ENCODE assay signal across 8 cellular contexts in genomic region chr18:67516432-67517223, GRCh38. TPM values are rescaled to one million over a fixed set of nuclear protein-coding genes. Genes with fewer than 3 reads are reported as not detected.
DNase-seq lines count a peak whose midpoint lies in the region; ATAC-seq and TF ChIP-seq lines count a peak whose summit lies in the region.

Gene DSEL (minus strand): TSS chr18:67516720. CDS start chr18:67514608, 2,112 bp downstream.

- ATAC-seq in activated naive CD4-positive, alpha-beta T cell treated with anti-CD3 and anti-CD28 coated beads, Interleukin-2, amount 50 U/mL, for 72 hours, result peak; percentile 94 to 98

- peak; percentile 96 for DNase-seq in EL
- DNase-seq in H7, result peak; percentile 98
- DNase-seq in M059J (ENCODE audit: low read depth), result peak; percentile 90
- peak; percentile 97 for DNase-seq in SK-N-SH
- peak; percentile 93 to 97 for DNase-seq in activated naive CD4-positive, alpha-beta T cell treated with anti-CD3 and anti-CD28 coated beads, Interleukin-2, amount 50 U/mL, for 72 hours (ENCODE audit: low spot score in 2 of 2)
- peak; percentile 27 for DNase-seq in glomerular endothelial cell (ENCODE audit: extremely low read depth, low read depth, low spot score)
- peak; percentile 84 to 100 (median 99) for DNase-seq in nucleus accumbens (lab: John Stamatoyannopoulos, UW)

- CTCF ChIA-PET in SK-N-SH (lab: Yijun Ruan, JAX), result interaction anchor here (0.6 to 4.3 kb wide), 23 partner anchors 8 to 1145 kb away, joined by 3 to 51 read pairs (median 4); no protein-coding TSS in a partner anchor

- H3K27me3 ChIP-seq in H7 (ENCODE audit: control insufficient read depth, insufficient read depth, low read length) (no peaks in the 10 kb centered on the region), SK-N-SH (ENCODE audit: insufficient read depth) (no peaks in the 10 kb centered on the region)

- H3F3A ChIP-seq in SK-N-SH (replicated peaks; ENCODE audit: insufficient read depth), result peaks cover 6% of the 10 kb centered on the region

- H3K4me3 ChIP-seq in H7 (ENCODE audit: insufficient read depth, low read depth, low read length) (peak within 1 kb of the TSS; percentile 88), SK-N-SH (ENCODE audit: low read depth in 2 of 2, low read length in 1 of 2) (peak within 1 kb of the TSS; percentile 84 to 95)

- no peaks in the 10 kb centered on the region for H3K9me2 ChIP-seq in SK-N-SH

- TF ChIP-seq CTCF in SK-N-SH (IDR thresholded peaks at IDR 0.05), result no peak
- TF ChIP-seq CTCF in subcutaneous adipose tissue (IDR thresholded peaks at IDR 0.05; ENCODE audit: low read depth), result no peak

- peak within 1 kb of the TSS; percentile 75 for H3K4me2 ChIP-seq in SK-N-SH

- POLR2A ChIA-PET in SK-N-SH (lab: Yijun Ruan, JAX), result interaction anchor here (0.7 to 1.3 kb wide), 2 partner anchors 11 to 209 kb away, joined by 3 to 10 read pairs; no protein-coding TSS in a partner anchor

- no peaks in the 10 kb centered on the region for H3K36me3 Mint-ChIP-seq in activated naive CD4-positive, alpha-beta T cell treated with anti-CD3 and anti-CD28 coated beads, Interleukin-2, amount 50 U/mL, for 72 hours

- H3K27ac ChIP-seq in SK-N-SH (ENCODE audit: low read depth in 2 of 2, low read length in 1 of 2), result peak within 1 kb of the TSS; percentile 72 to 81

- peaks cover 48% of the 10 kb centered on the region for H3K79me2 ChIP-seq in SK-N-SH (ENCODE audit: insufficient read depth)

- H3K9me3 ChIP-seq in SK-N-SH, result no peaks in the 10 kb centered on the region

- under 1% methylated on average over 25 of the region's 92 CpGs for WGBS in SK-N-SH (ENCODE audit: low lambda C conversion rate)

- no peaks in the 10 kb centered on the region for H3K36me3 ChIP-seq in H7 (replicated peaks; ENCODE audit: control insufficient read depth, insufficient read depth, low read length)
- peaks cover 0 to 22% of the 10 kb centered on the region in 2 experiments for H3K36me3 ChIP-seq in SK-N-SH (replicated peaks in 1 of 2; ENCODE audit: control insufficient read depth in 1 of 2, insufficient read depth in 2 of 2, low read length in 1 of 2)

- peaks cover 24% of the 10 kb centered on the region; the same call in 1 of the 2 replicates for H4K20me1 ChIP-seq in SK-N-SH (ENCODE audit: insufficient read depth)

- TF ChIP-seq EP300 in SK-N-SH (IDR thresholded peaks at IDR 0.05; ENCODE audit: borderline replicate concordance in 1 of 2, low read depth in 1 of 2, low read length in 1 of 2), result no peak

- peak within 1 kb of the TSS; percentile 85 for H2AFZ ChIP-seq in SK-N-SH (ENCODE audit: low read depth)

- H3K9me3 Mint-ChIP-seq in activated naive CD4-positive, alpha-beta T cell treated with anti-CD3 and anti-CD28 coated beads, Interleukin-2, amount 50 U/mL, for 72 hours, result no peaks in the 10 kb centered on the region

- H3K9ac ChIP-seq in SK-N-SH, result peak within 1 kb of the TSS; percentile 87

- H3K27ac Mint-ChIP-seq in activated naive CD4-positive, alpha-beta T cell treated with anti-CD3 and anti-CD28 coated beads, Interleukin-2, amount 50 U/mL, for 72 hours, result peak within 1 kb of the TSS in 1 of 2 donors; percentile 42

- 0 out of 2 replicates have a peak, but pooled peaks have one; percentile 8 for TF ChIP-seq RAD21 in SK-N-SH (IDR thresholded peaks at IDR 0.05; ENCODE audit: low read length)

- peaks cover 12 to 16% of the 10 kb centered on the region in 2 experiments; a peak in 3 of 4 replicates for H3K4me1 ChIP-seq in SK-N-SH (ENCODE audit: control insufficient read depth in 1 of 2, insufficient read depth in 2 of 2, low read depth in 1 of 2, low read length in 1 of 2)

TF ChIP-seq in SK-N-SH, 30 proteins besides CTCF, POLR2A, EP300 and RAD21:
- TF ChIP-seq GABPA (IDR thresholded peaks at IDR 0.05; ENCODE audit: low read depth) (no peak), YY1 (IDR thresholded peaks at IDR 0.05; ENCODE audit: low read depth) (no peak), USF2 (IDR thresholded peaks at IDR 0.05; ENCODE audit: borderline replicate concordance, low read depth, low read length) (no peak), GATA2 (CRISPR knock-in tag; IDR thresholded peaks at IDR 0.05) (no peak), RFX5 (IDR thresholded peaks at IDR 0.05; ENCODE audit: low read length) (0 out of 2 replicates have a peak, but pooled peaks have one; percentile 50), ZBTB33 (IDR thresholded peaks at IDR 0.05; ENCODE audit: borderline replicate concordance, low read depth) (no peak), USF1 (IDR thresholded peaks at IDR 0.05; ENCODE audit: borderline replicate concordance, low read depth) (no peak), POLR2AphosphoS5 (IDR thresholded peaks at IDR 0.05; ENCODE audit: low read depth, low read length) (peak; percentile 40), TEAD4 (IDR thresholded peaks at IDR 0.05; ENCODE audit: borderline replicate concordance, insufficient read depth) (no peak), RCOR1 (IDR thresholded peaks at IDR 0.05; ENCODE audit: low read length) (no peak), EZH2phosphoT487 (IDR thresholded peaks at IDR 0.05; ENCODE audit: borderline replicate concordance, low read depth) (no peak), MXI1 (IDR thresholded peaks at IDR 0.05; ENCODE audit: low read depth, low read length) (0 out of 2 replicates have a peak, but pooled peaks have one; percentile 31), NFIC (IDR thresholded peaks at IDR 0.05; ENCODE audit: borderline replicate concordance) (no peak), ELF1 (IDR thresholded peaks at IDR 0.05) (no peak)

RNA-seq across cellular contexts. Expression of gene DSEL, which starts in this region (rescaled TPM):
- 9.4 and 9.7 TPM in 2 replicates for total RNA-seq in H7 (2014; rRNA removed; shearing (Covaris generic))
- 26.3 and 40.3 TPM in 2 replicates for total RNA-seq in M059J (2014; rRNA removed; shearing (Covaris generic))
- polyA plus RNA-seq in SK-N-SH (2012; rRNA removed), result 3.3 and 4.6 TPM in 2 replicates
- 5.2 and 5.3 TPM in 2 replicates for polyA plus RNA-seq in SK-N-SH (2012; cell fraction: cytosol; rRNA removed)
- polyA plus RNA-seq in SK-N-SH (2012; cell fraction: nucleus; rRNA removed), result 2.2 and 4.7 TPM in 2 replicates
- under 1 TPM in 1 of 2 donors, not detected in 1; 0.39 TPM for total RNA-seq in activated naive CD4-positive, alpha-beta T cell treated with anti-CD3 and anti-CD28 coated beads, Interleukin-2, amount 50 U/mL, for 72 hours
- total RNA-seq in glomerular endothelial cell, result 7.6 and 9.3 TPM in 2 replicates
- total RNA-seq in subcutaneous adipose tissue, result 10 to 100 TPM; 20.7 to 33.5 (median 29.2) TPM

Comparison
In these comparisons a context has a peak if more than half of its experiments do, and no peak if none do; other contexts are left out.
1. Peak in every context shown above with its lines: DNase-seq, ATAC-seq, H3K4me3 ChIP-seq and H3K27ac ChIP-seq.
2. Peak in DNase-seq and ATAC-seq in activated naive CD4-positive, alpha-beta T cell treated with anti-CD3 and anti-CD28 coated beads, Interleukin-2, amount 50 U/mL, for 72 hours; RNA of the gene not detected or under 1 TPM.
3. DNase-seq: peak in every context shown above with its lines; median percentile 99 in nucleus accumbens; 98 in H7; 97 in SK-N-SH; 96 in EL; 95 in activated naive CD4-positive, alpha-beta T cell treated with anti-CD3 and anti-CD28 coated beads, Interleukin-2, amount 50 U/mL, for 72 hours; 90 in M059J; 27 in glomerular endothelial cell.